In genomic region chr10:112209534-112210200, GRCh38 we compare ENCODE assay signal across 15 cellular contexts. TPM values are rescaled to one million over a fixed set of nuclear protein-coding genes. Genes with fewer than 3 reads are reported as not detected.
DNase-seq lines count a peak whose midpoint lies in the region; ATAC-seq and TF ChIP-seq lines count a peak whose summit lies in the region.
"Had no signal": no experiment of that assay in that cellular context is flagged by ENCODE, and none has a peak within 500 bp of the region (broad histone marks: within the 10 kb centered on the region; RNA-seq: fewer than 3 reads in every experiment).

No MANE protein-coding gene starts in this region.

- H3K9ac ChIP-seq in Karpas-422 (ENCODE audit: low read length), result peak overlapping the region; percentile 95

- no peak overlapping the region for H3K27ac ChIP-seq in A673 (ENCODE audit: low read depth, low read length, poor library complexity, severe bottlenecking)
- peak overlapping the region; percentile 99 for H3K27ac ChIP-seq in Karpas-422 (ENCODE audit: low read length)
- H3K27ac ChIP-seq: A549, lower lobe of right lung had no signal

- ATAC-seq in left colon, result no peak
- no peak for ATAC-seq in GM21825 (IDR thresholded peaks at IDR 0.05; ENCODE audit: unreplicated experiment)
- ATAC-seq: lower lobe of right lung had no signal

- peaks cover 79% of the 10 kb centered on the region for H3K79me2 ChIP-seq in Karpas-422 (ENCODE audit: low read length)

- BruUV-seq in A673 (replicated peaks; lab: Mats Ljungman, UMichigan), result no TSS peak

- POLR2A ChIA-PET in A673 (lab: Charles Lee; ENCODE audit: low non-redundant PET), result no interaction called here

- no peak overlapping the region for H2AFZ ChIP-seq in Karpas-422 (ENCODE audit: low read length)

- H3K4me1 ChIP-seq in A673 (ENCODE audit: insufficient read depth, low read length, poor library complexity, severe bottlenecking) (peaks cover 8% of the 10 kb centered on the region), Karpas-422 (ENCODE audit: low read length) (peaks cover 65% of the 10 kb centered on the region)
- H3K4me1 ChIP-seq: A549, lower lobe of right lung had no signal

- TF ChIP-seq CTCF in A673 (conservative IDR thresholded peaks at IDR 0.05; ENCODE audit: low read depth, low read length), result no peak

- H3K27me3 ChIP-seq in A673 (replicated peaks; ENCODE audit: insufficient read depth, low read depth, low read length, poor library complexity) (no peaks in the 10 kb centered on the region), Karpas-422 (ENCODE audit: low read length) (no peaks in the 10 kb centered on the region)

- H3K4me2 ChIP-seq in Karpas-422 (ENCODE audit: low read depth, low read length, poor library complexity, severe bottlenecking), result peak overlapping the region; percentile 97
- H3K4me2 ChIP-seq: A549 had no signal

- H4K20me1 ChIP-seq in Karpas-422 (ENCODE audit: insufficient read depth, low read depth, low read length), result no peaks in the 10 kb centered on the region; the same call in 1 of the 2 replicates

- no peak overlapping the region for H3K4me3 ChIP-seq in A673 (ENCODE audit: low read depth, low read length, poor library complexity, severe bottlenecking)
- H3K4me3 ChIP-seq in Karpas-422 (ENCODE audit: low read length), result peak overlapping the region; percentile 81; the same call in 1 of the 2 replicates
- H3K4me3 ChIP-seq: A549, lower lobe of right lung had no signal

- intact Hi-C loops in A673 (cut with micrococcal nuclease; ENCODE audit: unreplicated experiment) (no loop called here), left colon (cut with DNase I, micrococcal nuclease) (no loop called here)

- H3K36me3 ChIP-seq in A673 (ENCODE audit: insufficient read depth, low read length, poor library complexity, severe bottlenecking), result no peaks in the 10 kb centered on the region
- H3K36me3 ChIP-seq in Karpas-422 (ENCODE audit: insufficient read depth, low read length), result peaks cover 61% of the 10 kb centered on the region
- H3K36me3 ChIP-seq: lower lobe of right lung had no signal

- H3K9me3 ChIP-seq in A673 (ENCODE audit: low read depth, low read length, poor library complexity, severe bottlenecking), result no peaks in the 10 kb centered on the region
- H3K9me3 ChIP-seq in Karpas-422 (ENCODE audit: low read length), result no peaks in the 10 kb centered on the region; the same call in 1 of the 2 replicates
- H3K9me3 ChIP-seq: A549, lower lobe of right lung had no signal

- CTCF ChIA-PET in A673 (lab: Charles Lee), result no interaction called here

- DNase-seq in A673 (ENCODE audit: low spot score) (peak; percentile 59), Karpas-422 (peak; percentile 91), astrocyte of the hippocampus (ENCODE audit: low read depth, low spot score) (peak; percentile 64), kidney tubule cell (ENCODE audit: low spot score) (peak; percentile 38), left colon (no peak), COR-L47 (lab: John Stamatoyannopoulos, UW) (no peak)
- no peak for DNase-seq in activated CD8-positive, alpha-beta memory T cell treated with anti-CD3 and anti-CD28 coated beads for 24 hours
- DNase-seq: activated CD4-positive, alpha-beta T cell treated with anti-CD3 and anti-CD28 coated beads for 4 hours; effector CD8-positive, alpha-beta T cell; lower lobe of right lung; NCI-H2171 treated with DMSO at 0.1 percent for 48 hours; stimulated activated CD8-positive, alpha-beta memory T cell treated with anti-CD3 and anti-CD28 coated beads, Interleukin-4, amount 100 ng/mL, for 48 hours; T-helper 1 cell had no signal

- no peaks in the 10 kb centered on the region for H3K9me2 ChIP-seq in Karpas-422 (replicated peaks; ENCODE audit: insufficient read depth, low read length)

RNA-seq across cellular contexts. Expression of gene GPAM, which starts 26.1 kb away (rescaled TPM):
- 18.1 and 20.8 TPM in 2 replicates for total RNA-seq in A673 (2021)
- 164 and 481 TPM in 2 replicates for total RNA-seq in Karpas-422 (2014; rRNA removed; shearing (Covaris generic); ENCODE audit: low replicate concordance)
- 10 to 100 TPM in 1 of 2 donors, 1 to 10 TPM in 1; 8.6 to 10.9 TPM for total RNA-seq in left colon

Comparison
In these comparisons a context has a peak if more than half of its experiments do, and no peak if none do; other contexts are left out.
1. DNase-seq: peak in A673 (single experiment), Karpas-422 (single experiment), astrocyte of the hippocampus (single experiment) and kidney tubule cell (single experiment); none in left colon (0 of 2), COR-L47 (single experiment) and activated CD8-positive, alpha-beta memory T cell treated with anti-CD3 and anti-CD28 coated beads for 24 hours (single experiment).